ENCODE assay signal across 10 cellular contexts in genomic region chr15:94526071-94526689, GRCh38.
DNase-seq lines count a peak whose midpoint lies in the region; ATAC-seq and TF ChIP-seq lines count a peak whose summit lies in the region.
"Had no signal": no experiment of that assay in that cellular context is flagged by ENCODE, and none has a peak within 500 bp of the region (broad histone marks: within the 10 kb centered on the region; RNA-seq: fewer than 3 reads in every experiment).

No MANE protein-coding gene starts in this region.

- H3K9ac ChIP-seq in neuronal stem cell (ENCODE audit: low read depth, low read length, poor library complexity) = no peak overlapping the region

- H3K23ac ChIP-seq in neuronal stem cell (ENCODE audit: low read depth, low read length, poor library complexity) = no peak overlapping the region

- no peak overlapping the region for H4K8ac ChIP-seq in neuronal stem cell (ENCODE audit: low read depth, low read length)

- H2BK12ac ChIP-seq in neuronal stem cell (ENCODE audit: low read length) = no peak overlapping the region

- no peak for DNase-seq in HFFc6
- DNase-seq in SK-MEL-5 (ENCODE audit: low read depth, low spot score) = peak; percentile 43
- DNase-seq in right lobe of liver = no peak
- DNase-seq in stimulated activated CD4-positive, alpha-beta T cell treated with anti-CD3 and anti-CD28 coated beads, Interleukin-4, amount 100 ng/mL, for 24 hours = no peak
- no peak for DNase-seq in neuronal stem cell (ENCODE audit: low spot score)
- DNase-seq: activated CD8-positive, alpha-beta memory T cell treated with anti-CD3 and anti-CD28 coated beads, Interleukin-2, amount 10 ng/mL, durations not matched to agents 7 days and 5 days; NCI-H69 had no signal

- H3K27ac Mint-ChIP-seq in HFFc6 = no peak overlapping the region
- H3K27ac Mint-ChIP-seq: activated CD8-positive, alpha-beta memory T cell treated with anti-CD3 and anti-CD28 coated beads, Interleukin-2, amount 10 ng/mL, durations not matched to agents 7 days and 5 days had no signal

- intact Hi-C loops in right lobe of liver (cut with DNase I) = no loop called here

- H3K36me3 ChIP-seq in right lobe of liver (no peaks in the 10 kb centered on the region), neuronal stem cell (replicated peaks in 1 of 2; ENCODE audit: control insufficient read depth in 2 of 2, insufficient read depth in 2 of 2, low read length in 2 of 2) (no peaks in the 10 kb centered on the region)

- peak; percentile 59 for TF ChIP-seq CTCF in GM12874 (IDR thresholded peaks at IDR 0.05; ENCODE audit: insufficient read depth, low read depth, low read length)
- TF ChIP-seq CTCF in HFFc6 (IDR thresholded peaks at IDR 0.05) = peak; percentile 53
- peak; percentile 8 to 16 (median 12) for TF ChIP-seq CTCF in right lobe of liver (IDR thresholded peaks at IDR 0.05)

- H3K4ac ChIP-seq in neuronal stem cell (ENCODE audit: low read length) = no peak overlapping the region

- no peak overlapping the region for H2BK15ac ChIP-seq in neuronal stem cell (ENCODE audit: low read length)

- H3K4me1 Mint-ChIP-seq in HFFc6 (ENCODE audit: low read depth) = no peaks in the 10 kb centered on the region
- H3K4me1 Mint-ChIP-seq: activated CD8-positive, alpha-beta memory T cell treated with anti-CD3 and anti-CD28 coated beads, Interleukin-2, amount 10 ng/mL, durations not matched to agents 7 days and 5 days had no signal

- H3K36me3 Mint-ChIP-seq in HFFc6 (ENCODE audit: low read depth) = no peaks in the 10 kb centered on the region; the same call in 1 of the 2 replicates
- H3K36me3 Mint-ChIP-seq: activated CD8-positive, alpha-beta memory T cell treated with anti-CD3 and anti-CD28 coated beads, Interleukin-2, amount 10 ng/mL, durations not matched to agents 7 days and 5 days had no signal

- H3K4me2 ChIP-seq in neuronal stem cell (ENCODE audit: insufficient read depth, low read length, poor library complexity, severe bottlenecking) = no peak overlapping the region

- no peak overlapping the region for H2AFZ ChIP-seq in neuronal stem cell (ENCODE audit: low read length)

- H3K4me1 ChIP-seq in right lobe of liver = no peaks in the 10 kb centered on the region
- no peaks in the 10 kb centered on the region for H3K4me1 ChIP-seq in neuronal stem cell (ENCODE audit: control insufficient read depth in 2 of 2, insufficient read depth in 1 of 2, low read depth in 1 of 2, low read length in 2 of 2)

- H3K14ac ChIP-seq in neuronal stem cell (ENCODE audit: low read length) = no peak overlapping the region

- no peak overlapping the region for H2BK5ac ChIP-seq in neuronal stem cell (ENCODE audit: low read length)

- H3K27ac ChIP-seq in right lobe of liver = no peak overlapping the region
- H3K27ac ChIP-seq in neuronal stem cell (replicated peaks; ENCODE audit: low read length) = no peak overlapping the region

- H3K9me3 ChIP-seq in right lobe of liver (no peaks in the 10 kb centered on the region), neuronal stem cell (replicated peaks in 1 of 2; ENCODE audit: control insufficient read depth in 2 of 2, insufficient read depth in 1 of 2, low read depth in 1 of 2, low read length in 2 of 2) (no peaks in the 10 kb centered on the region)

- H3K79me1 ChIP-seq in neuronal stem cell (ENCODE audit: low read depth, low read length) = no peaks in the 10 kb centered on the region

- 44% methylated on average over 5 of the region's 5 CpGs for WGBS in right lobe of liver (ENCODE audit: insufficient coverage, low coverage, low lambda C conversion rate, missing lambda C conversion rate)
- no CpG with 5 or more reads among the region's 5 CpGs for whole genome bisulfite sequencing in neuronal stem cell (ENCODE audit: extremely low coverage in 2 of 2, insufficient read length in 2 of 2, insufficient replicate concordance in 1 of 2), 2 donors

- no peak overlapping the region for H2AK5ac ChIP-seq in neuronal stem cell (ENCODE audit: low read depth, low read length)

- in situ Hi-C loops in SK-MEL-5 (cut with HindIII; ENCODE audit: low pct_unique_long_range_greater_than_20kb, low sequenced_read_pairs) = no loop called here

- H3K4me3 Mint-ChIP-seq in HFFc6 = no peak overlapping the region
- H3K4me3 Mint-ChIP-seq: activated CD8-positive, alpha-beta memory T cell treated with anti-CD3 and anti-CD28 coated beads, Interleukin-2, amount 10 ng/mL, durations not matched to agents 7 days and 5 days had no signal

- H3K9me3 Mint-ChIP-seq in HFFc6 = peaks cover 50% of the 10 kb centered on the region

- no peaks in the 10 kb centered on the region for H3K27me3 ChIP-seq in right lobe of liver
- H3K27me3 ChIP-seq in neuronal stem cell (ENCODE audit: control insufficient read depth in 3 of 3, insufficient read depth in 3 of 3, low read depth in 1 of 3, low read length in 3 of 3) = no peaks in the 10 kb centered on the region

- no peak overlapping the region for H4K91ac ChIP-seq in neuronal stem cell (ENCODE audit: low read depth, low read length, poor library complexity)

- TF ChIP-seq POLR2A in right lobe of liver (IDR thresholded peaks at IDR 0.05) = no peak
- TF ChIP-seq POLR2A in GM18505 (IDR thresholded peaks at IDR 0.05; ENCODE audit: borderline replicate concordance, extremely low read depth, insufficient read depth, insufficient read length) = no peak

- H3K18ac ChIP-seq in neuronal stem cell (ENCODE audit: low read length) = no peak overlapping the region

- H2BK120ac ChIP-seq in neuronal stem cell (ENCODE audit: low read depth, low read length) = no peak overlapping the region

- ATAC-seq in right lobe of liver (no peak), GM18517 (IDR thresholded peaks at IDR 0.05; ENCODE audit: unreplicated experiment) (no peak), GM18505 (IDR thresholded peaks at IDR 0.05; ENCODE audit: unreplicated experiment) (no peak)
- ATAC-seq: activated CD8-positive, alpha-beta memory T cell treated with anti-CD3 and anti-CD28 coated beads, Interleukin-2, amount 10 ng/mL, durations not matched to agents 7 days and 5 days had no signal

- H3K27me3 Mint-ChIP-seq in HFFc6 (ENCODE audit: insufficient read depth) = no peaks in the 10 kb centered on the region

- H3K4me3 ChIP-seq in right lobe of liver = no peak overlapping the region
- H3K4me3 ChIP-seq in neuronal stem cell (ENCODE audit: low read length in 2 of 2) = no peak overlapping the region
